In genomic region chr3:46681387-46681786, GRCh38 we compare ENCODE assay signal across 1 cellular context.
TF ChIP-seq lines count a peak whose summit lies in the region.

No MANE protein-coding gene starts in this region.

TF ChIP-seq in SK-N-SH, 30 proteins besides CTCF, POLR2A, EP300 and RAD21 (continued from another document):
- TF ChIP-seq MAX (IDR thresholded peaks at IDR 0.05; ENCODE audit: low read depth) (no peak), SIN3A (IDR thresholded peaks at IDR 0.05; ENCODE audit: borderline replicate concordance, low read depth, low read length) (no peak), CHD2 (IDR thresholded peaks at IDR 0.05; ENCODE audit: low read length, partially characterized antibody) (no peak), MEF2A (IDR thresholded peaks at IDR 0.05; ENCODE audit: borderline replicate concordance, low read depth) (no peak), TAF1 (IDR thresholded peaks at IDR 0.05; ENCODE audit: borderline replicate concordance, low read depth, low read length) (no peak), ZBTB33 (IDR thresholded peaks at IDR 0.05; ENCODE audit: borderline replicate concordance, low read depth) (no peak), FOSL2 (IDR thresholded peaks at IDR 0.05; ENCODE audit: borderline replicate concordance, low read depth) (no peak)
- TF ChIP-seq, protein P1, sequence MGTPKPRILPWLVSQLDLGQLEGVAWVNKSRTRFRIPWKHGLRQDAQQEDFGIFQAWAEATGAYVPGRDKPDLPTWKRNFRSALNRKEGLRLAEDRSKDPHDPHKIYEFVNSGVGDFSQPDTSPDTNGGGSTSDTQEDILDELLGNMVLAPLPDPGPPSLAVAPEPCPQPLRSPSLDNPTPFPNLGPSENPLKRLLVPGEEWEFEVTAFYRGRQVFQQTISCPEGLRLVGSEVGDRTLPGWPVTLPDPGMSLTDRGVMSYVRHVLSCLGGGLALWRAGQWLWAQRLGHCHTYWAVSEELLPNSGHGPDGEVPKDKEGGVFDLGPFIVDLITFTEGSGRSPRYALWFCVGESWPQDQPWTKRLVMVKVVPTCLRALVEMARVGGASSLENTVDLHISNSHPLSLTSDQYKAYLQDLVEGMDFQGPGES (IDR thresholded peaks at IDR 0.05; ENCODE audit: low read depth, low read length) = no peak
